14 cellular contexts compared by ENCODE assay signal in genomic region chr6:17474289-17474688, GRCh38.
DNase-seq lines count a peak whose midpoint lies in the region; ATAC-seq and TF ChIP-seq lines count a peak whose summit lies in the region.
"Had no signal": no experiment of that assay in that cellular context is flagged by ENCODE, and none has a peak within 500 bp of the region (broad histone marks: within the 10 kb centered on the region; RNA-seq: fewer than 3 reads in every experiment).

No MANE protein-coding gene starts in this region.

- peaks cover 35% of the 10 kb centered on the region for H3K4me1 ChIP-seq in cardiac muscle cell (ENCODE audit: low read depth)
- peaks cover 3% of the 10 kb centered on the region for H3K4me1 ChIP-seq in right cardiac atrium (ENCODE audit: control insufficient read depth, insufficient read depth, low read length)
- peaks cover 3 to 95% (median 6%) of the 10 kb centered on the region in 3 donors for H3K4me1 ChIP-seq in gastroesophageal sphincter
- H3K4me1 ChIP-seq in psoas muscle = peaks cover 71% of the 10 kb centered on the region
- H3K4me1 ChIP-seq in tibial artery = peaks cover 0 to 70% (median 16%) of the 10 kb centered on the region in 4 donors
- no peaks in the 10 kb centered on the region for H3K4me1 ChIP-seq in BE2C
- H3K4me1 ChIP-seq: HAP-1 had no signal

- intact Hi-C loops in right cardiac atrium (cut with DNase I) = loop anchor here in 1 of 4 donors (10.0 kb wide), 1 partner anchor 189 kb away; the partner anchor contains the start of gene RBM24
- intact Hi-C loops in psoas muscle (cut with DNase I) = loop anchor here in 1 of 2 donors (10.0 kb wide), 1 partner anchor 189 kb away; the partner anchor contains the start of gene RBM24
- intact Hi-C loops in tibial artery (cut with DNase I; ENCODE audit: low total_unique reads) = no loop called here

- H3K27me3 ChIP-seq in cardiac muscle cell = no peaks in the 10 kb centered on the region
- no peaks in the 10 kb centered on the region for H3K27me3 ChIP-seq in right cardiac atrium (ENCODE audit: control insufficient read depth, insufficient read depth)
- H3K27me3 ChIP-seq in gastroesophageal sphincter = no peaks in the 10 kb centered on the region
- H3K27me3 ChIP-seq in psoas muscle (ENCODE audit: insufficient read depth in 3 of 3, low read length in 2 of 3) = no peaks in the 10 kb centered on the region
- no peaks in the 10 kb centered on the region for H3K27me3 ChIP-seq in tibial artery
- no peaks in the 10 kb centered on the region for H3K27me3 ChIP-seq in BE2C

- no peak for ATAC-seq in right cardiac atrium
- no peak for ATAC-seq in gastroesophageal sphincter
- no peak for ATAC-seq in psoas muscle
- no peak for ATAC-seq in HG03521 (IDR thresholded peaks at IDR 0.05; ENCODE audit: unreplicated experiment)

- 65% methylated on average over 4 of the region's 4 CpGs for WGBS in right cardiac atrium
- WGBS in gastroesophageal sphincter (ENCODE audit: low coverage in 1 of 2), 2 donors = 25 to 35% methylated on average over 4 of the region's 4 CpGs
- WGBS in psoas muscle, 3 donors = 27 to 65% (median 40%) methylated on average over 4 of the region's 4 CpGs

- H3K4me3 ChIP-seq in cardiac muscle cell (no peak overlapping the region), right cardiac atrium (ENCODE audit: low read length) (no peak overlapping the region), gastroesophageal sphincter (no peak overlapping the region), psoas muscle (no peak overlapping the region), tibial artery (no peak overlapping the region), BE2C (ENCODE audit: low read depth, low read length) (no peak overlapping the region)
- H3K4me3 ChIP-seq: GM23248, HAP-1 had no signal

- TF ChIP-seq EP300 in gastroesophageal sphincter (IDR thresholded peaks at IDR 0.05) = no peak

- no peaks in the 10 kb centered on the region for H3K9me3 ChIP-seq in cardiac muscle cell (ENCODE audit: low read depth)
- H3K9me3 ChIP-seq in right cardiac atrium (ENCODE audit: control insufficient read depth, low read length) = no peaks in the 10 kb centered on the region
- no peaks in the 10 kb centered on the region for H3K9me3 ChIP-seq in gastroesophageal sphincter
- no peaks in the 10 kb centered on the region for H3K9me3 ChIP-seq in psoas muscle
- H3K9me3 ChIP-seq in tibial artery = no peaks in the 10 kb centered on the region
- no peaks in the 10 kb centered on the region for H3K9me3 ChIP-seq in BE2C
- H3K9me3 ChIP-seq: Caco-2, HAP-1 had no signal

- no peak for TF ChIP-seq POLR2A in gastroesophageal sphincter (IDR thresholded peaks at IDR 0.05)

- peak overlapping the region; percentile 98 for H3K27ac ChIP-seq in cardiac muscle cell
- no peak overlapping the region for H3K27ac ChIP-seq in right cardiac atrium (ENCODE audit: low read length)
- peak overlapping the region; percentile 82 to 89 (median 85) for H3K27ac ChIP-seq in gastroesophageal sphincter
- peak overlapping the region; percentile 88 for H3K27ac ChIP-seq in psoas muscle
- peak overlapping the region; percentile 57 to 63 for H3K27ac ChIP-seq in tibial artery
- H3K27ac ChIP-seq: GM23248 had no signal

- DNase-seq in cardiac muscle cell (ENCODE audit: low read depth in 1 of 2, low spot score in 1 of 2) (no peak), right cardiac atrium (no peak), psoas muscle (no peak), tibial artery (no peak), BE2C (no peak)
- DNase-seq in activated CD8-positive, alpha-beta memory T cell treated with anti-CD3 and anti-CD28 coated beads, Interleukin-2, amount 50 U/mL, for 4 hours = no peak
- DNase-seq: Caco-2; CD4-positive, CD25-positive, alpha-beta regulatory T cell; GF-D8; GM23248; NCI-H510A had no signal

- no peaks in the 10 kb centered on the region for H3K36me3 ChIP-seq in cardiac muscle cell
- H3K36me3 ChIP-seq in gastroesophageal sphincter = no peaks in the 10 kb centered on the region
- peaks cover 2 to 6% of the 10 kb centered on the region in 2 donors for H3K36me3 ChIP-seq in psoas muscle (ENCODE audit: insufficient read depth in 1 of 2, low read depth in 1 of 2)
- H3K36me3 ChIP-seq in tibial artery = no peaks in the 10 kb centered on the region
- H3K36me3 ChIP-seq in BE2C = no peaks in the 10 kb centered on the region
- H3K36me3 ChIP-seq: HAP-1 had no signal

- TF ChIP-seq CTCF in cardiac muscle cell (IDR thresholded peaks at IDR 0.05; ENCODE audit: low read depth, low read length) = no peak
- TF ChIP-seq CTCF in gastroesophageal sphincter (IDR thresholded peaks at IDR 0.05) = no peak
- TF ChIP-seq CTCF in psoas muscle (IDR thresholded peaks at IDR 0.05) = no peak
- no peak for TF ChIP-seq CTCF in tibial artery (IDR thresholded peaks at IDR 0.05)
- TF ChIP-seq CTCF in BE2C (IDR thresholded peaks at IDR 0.05; ENCODE audit: low read depth, low read length) = no peak
